22 cellular contexts compared by ENCODE assay signal in genomic region chr5:130000460-130000859, GRCh38.
A peak's percentile ranks its signal among the peaks of the same experiment; 100 is the strongest.
DNase-seq lines count a peak whose midpoint lies in the region; ATAC-seq and TF ChIP-seq lines count a peak whose summit lies in the region.
"Had no signal": no experiment of that assay in that cellular context is flagged by ENCODE, and none has a peak within 500 bp of the region (broad histone marks: within the 10 kb centered on the region; RNA-seq: fewer than 3 reads in every experiment).

No MANE protein-coding gene starts in this region.

- 77 to 78% methylated on average over 4 of the region's 4 CpGs for WGBS in esophagus squamous epithelium, 2 donors

- no peaks in the 10 kb centered on the region for H3K4me1 ChIP-seq in esophagus squamous epithelium
- H3K4me1 ChIP-seq: A549; BE2C; BLaER1 treated with 17β-estradiol and CSF1 and Interleukin-3, amounts not matched to agents 10 nM and 100 nM had no signal

- H3K27ac Mint-ChIP-seq in nephron progenitor cell, result peak overlapping the region; percentile 13
- H3K27ac Mint-ChIP-seq: CD14-positive monocyte; CD4-positive, alpha-beta T cell; CD8-positive, alpha-beta memory T cell had no signal

- no peaks in the 10 kb centered on the region for H3K27me3 ChIP-seq in esophagus squamous epithelium
- H3K27me3 ChIP-seq: BE2C; BLaER1 treated with 17β-estradiol and CSF1 and Interleukin-3, amounts not matched to agents 10 nM and 100 nM had no signal

- TF ChIP-seq CTCF in nephron progenitor cell (IDR thresholded peaks at IDR 0.05), result no peak
- no peak for TF ChIP-seq CTCF in GM10248 (IDR thresholded peaks at IDR 0.05; ENCODE audit: control extremely low read depth, extremely low read depth, low read depth, missing control alignments)
- no peak for TF ChIP-seq CTCF in esophagus squamous epithelium (IDR thresholded peaks at IDR 0.05)

- H3K9me3 ChIP-seq in esophagus squamous epithelium, result no peaks in the 10 kb centered on the region
- H3K9me3 ChIP-seq: A549; BE2C; BLaER1 treated with 17β-estradiol and CSF1 and Interleukin-3, amounts not matched to agents 10 nM and 100 nM had no signal

- H3K36me3 Mint-ChIP-seq in nephron progenitor cell (ENCODE audit: low read depth), result no peaks in the 10 kb centered on the region
- H3K36me3 Mint-ChIP-seq: CD14-positive monocyte; CD8-positive, alpha-beta memory T cell had no signal

- intact Hi-C loops in esophagus squamous epithelium (cut with DNase I), result no loop called here

- H3K4me3 Mint-ChIP-seq in nephron progenitor cell, result no peak overlapping the region
- H3K4me3 Mint-ChIP-seq: CD14-positive monocyte; CD4-positive, alpha-beta T cell; CD8-positive, alpha-beta memory T cell; H9 had no signal

- no peak overlapping the region for H3K4me3 ChIP-seq in esophagus squamous epithelium
- H3K4me3 ChIP-seq: A549; BLaER1 treated with 17β-estradiol and CSF1 and Interleukin-3, amounts not matched to agents 10 nM and 100 nM; GM23248 had no signal

- POLR2A ChIA-PET in GM10248 (lab: Yijun Ruan, JAX), result no interaction called here

- no peak for TF ChIP-seq POLR2A in esophagus squamous epithelium (IDR thresholded peaks at IDR 0.05)

- peaks cover 13% of the 10 kb centered on the region for H3K4me1 Mint-ChIP-seq in nephron progenitor cell
- H3K4me1 Mint-ChIP-seq: CD14-positive monocyte; CD8-positive, alpha-beta memory T cell had no signal

- DNase-seq in NCI-H2171 (lab: John Stamatoyannopoulos, UW) (peak; percentile 8), kidney tubule cell (ENCODE audit: low spot score) (peak; percentile 13), nephron progenitor cell (no peak), GM10248 (ENCODE audit: extremely low spot score) (no peak), esophagus squamous epithelium (lab: John Stamatoyannopoulos, UW) (no peak)
- DNase-seq: 8988T; ACHN; AML-193; BE2C; CD4-positive, alpha-beta T cell; CD8-positive, alpha-beta memory T cell; DMS 273 treated with DMSO at 0.1 percent for 48 hours; DMS79; EL; GDM1; GM23248; H9 had no signal

- no peaks in the 10 kb centered on the region for H3K36me3 ChIP-seq in esophagus squamous epithelium
- H3K36me3 ChIP-seq: BE2C had no signal

- H3K9me3 Mint-ChIP-seq in nephron progenitor cell, result no peaks in the 10 kb centered on the region
- H3K9me3 Mint-ChIP-seq: H9 had no signal

- H3K27me3 Mint-ChIP-seq in nephron progenitor cell (ENCODE audit: low read depth, poor library complexity), result no peaks in the 10 kb centered on the region
- H3K27me3 Mint-ChIP-seq: CD4-positive, alpha-beta T cell had no signal

- no peak for ATAC-seq in GM18858 (IDR thresholded peaks at IDR 0.05; ENCODE audit: unreplicated experiment)
- ATAC-seq: A549, HCT116 had no signal

- CTCF ChIA-PET in GM10248 (lab: Yijun Ruan, JAX), result no interaction called here

- no peak overlapping the region for H3K27ac ChIP-seq in esophagus squamous epithelium
- H3K27ac ChIP-seq: A549; BLaER1 treated with 17β-estradiol and CSF1 and Interleukin-3, amounts not matched to agents 10 nM and 100 nM; GM23248 had no signal

Comparison
In these comparisons a context has a peak if more than half of its experiments do, and no peak if none do; other contexts are left out.
1. DNase-seq: peak in NCI-H2171 (single experiment) and kidney tubule cell (single experiment); none in nephron progenitor cell (single experiment), GM10248 (single experiment) and esophagus squamous epithelium (single experiment).